10 cellular contexts compared by ENCODE assay signal in genomic region chr5:94700592-94700991, GRCh38.
DNase-seq lines count a peak whose midpoint lies in the region; ATAC-seq, FAIRE-seq and TF ChIP-seq lines count a peak whose summit lies in the region.
"Had no signal": no experiment of that assay in that cellular context is flagged by ENCODE, and none has a peak within 500 bp of the region (broad histone marks: within the 10 kb centered on the region; RNA-seq: fewer than 3 reads in every experiment).

No MANE protein-coding gene starts in this region.

- ATAC-seq in GM18907 (IDR thresholded peaks at IDR 0.05; ENCODE audit: unreplicated experiment) (peak; percentile 83), GM21576 (IDR thresholded peaks at IDR 0.05; ENCODE audit: unreplicated experiment) (peak; percentile 74), HG03159 (IDR thresholded peaks at IDR 0.05; ENCODE audit: unreplicated experiment) (peak; percentile 65)

- H4K20me1 ChIP-seq in keratinocyte (ENCODE audit: control insufficient read depth, extremely low read depth, insufficient read depth, low read length), result no peaks in the 10 kb centered on the region

- WGBS in sigmoid colon, 2 donors, result 75 to 79% methylated on average over 1 of the region's 1 CpG

- H3K27me3 ChIP-seq in keratinocyte (ENCODE audit: control insufficient read depth, extremely low read depth, insufficient read depth, low read length) (no peaks in the 10 kb centered on the region), sigmoid colon (no peaks in the 10 kb centered on the region)

- H3K4me3 ChIP-seq in keratinocyte (ENCODE audit: control insufficient read depth in 2 of 3, extremely low read depth in 1 of 3, insufficient read depth in 2 of 3, low read depth in 1 of 3, low read length in 3 of 3), result no peak overlapping the region
- no peak overlapping the region for H3K4me3 ChIP-seq in sigmoid colon

- peak overlapping the region; percentile 34 for H2AFZ ChIP-seq in keratinocyte (ENCODE audit: control insufficient read depth, low read length)

- FAIRE-seq in keratinocyte (lab: Jason Lieb, UNC), result peak; percentile 78

- DNase-seq in keratinocyte (ENCODE audit: low read depth, low spot score), result no peak
- no peak for DNase-seq in posterior cingulate gyrus
- DNase-seq in AG20443 (ENCODE audit: low spot score), result no peak
- DNase-seq in sigmoid colon, result no peak
- DNase-seq: HFFc6, NCI-H1048 had no signal

- TF ChIP-seq CTCF in keratinocyte (optimal IDR thresholded peaks at IDR 0.05 in 1 of 3, IDR thresholded peaks at IDR 0.05 in 1 of 3, conservative IDR thresholded peaks at IDR 0.05 in 1 of 3; ENCODE audit: extremely low read depth in 1 of 3, insufficient read depth in 2 of 3, low read length in 3 of 3), result no peak
- no peak for TF ChIP-seq CTCF in sigmoid colon (IDR thresholded peaks at IDR 0.05)

- no peak for TF ChIP-seq POLR2A in sigmoid colon (IDR thresholded peaks at IDR 0.05)

- H3K4me2 ChIP-seq in keratinocyte (ENCODE audit: control insufficient read depth, extremely low read depth, insufficient read depth, low read depth, low read length), result no peak overlapping the region

- H3K9me3 ChIP-seq in keratinocyte (ENCODE audit: control insufficient read depth, low read depth, low read length) (no peaks in the 10 kb centered on the region), sigmoid colon (no peaks in the 10 kb centered on the region)

- H3K79me2 ChIP-seq in keratinocyte (ENCODE audit: control insufficient read depth, insufficient read depth, low read length), result no peaks in the 10 kb centered on the region

- no peak overlapping the region for H3K27ac ChIP-seq in keratinocyte (ENCODE audit: control insufficient read depth, insufficient read depth, low read length)
- H3K27ac ChIP-seq in sigmoid colon, result no peak overlapping the region
- H3K27ac ChIP-seq: VCaP had no signal

- dilution Hi-C loops in keratinocyte (cut with MboI; ENCODE audit: extremely low pct_ligation_motif_present, low sequenced_read_pairs), result no loop called here

- no peak for TF ChIP-seq EP300 in sigmoid colon (IDR thresholded peaks at IDR 0.05)

- H3K9me1 ChIP-seq in keratinocyte (ENCODE audit: control insufficient read depth, extremely low read depth, insufficient read depth, low read length), result no peaks in the 10 kb centered on the region

- intact Hi-C loops in posterior cingulate gyrus (cut with DNase I), result no loop called here
- intact Hi-C loops in sigmoid colon (cut with DNase I), result no loop called here

- H3K9ac ChIP-seq in keratinocyte (ENCODE audit: control insufficient read depth, extremely low read depth, insufficient read depth, low read length), result no peak overlapping the region

- H3K4me1 ChIP-seq in keratinocyte (ENCODE audit: control insufficient read depth, extremely low read depth, insufficient read depth, low read length), result no peaks in the 10 kb centered on the region
- no peaks in the 10 kb centered on the region for H3K4me1 ChIP-seq in sigmoid colon

- H3K36me3 ChIP-seq in keratinocyte (ENCODE audit: control insufficient read depth in 2 of 2, extremely low read depth in 1 of 2, insufficient read depth in 2 of 2, low read length in 2 of 2) (no peaks in the 10 kb centered on the region), sigmoid colon (no peaks in the 10 kb centered on the region)
